Comparison of ENCODE assay signal across 20 cellular contexts in genomic region chr3:23620616-23621015, GRCh38.
"Had no signal": no experiment of that assay in that cellular context is flagged by ENCODE, and none has a peak within 500 bp of the region (broad histone marks: within the 10 kb centered on the region; RNA-seq: fewer than 3 reads in every experiment).

No MANE protein-coding gene starts in this region.

- H3K4me1 ChIP-seq: colonic mucosa, esophagus muscularis mucosa, gastroesophageal sphincter, right atrium auricular region, sigmoid colon, transverse colon had no signal

- H3K4me3 ChIP-seq: colonic mucosa, esophagus muscularis mucosa, gastroesophageal sphincter, lung, ovary, right atrium auricular region, sigmoid colon, skin epidermis, stomach, thoracic aorta, transverse colon had no signal

- H3K27ac ChIP-seq: colonic mucosa, esophagus muscularis mucosa, gastroesophageal sphincter, ovary, right atrium auricular region, sigmoid colon, skin epidermis, stomach, thoracic aorta, transverse colon had no signal

- H3K27me3 ChIP-seq: colonic mucosa, esophagus muscularis mucosa, gastroesophageal sphincter, ovary, right atrium auricular region, sigmoid colon, stomach, transverse colon had no signal

- ATAC-seq: gastroesophageal sphincter had no signal

- H3K9me3 ChIP-seq: colonic mucosa, ovary, transverse colon had no signal

- FAIRE-seq: endothelial cell of umbilical vein, kidney, urothelium cell line had no signal

- H3K36me3 ChIP-seq: colonic mucosa, esophagus muscularis mucosa, gastroesophageal sphincter, ovary, right atrium auricular region, sigmoid colon, stomach, thoracic aorta, transverse colon had no signal

- DNase-seq: dermis blood vessel endothelial cell; immature natural killer cell; kidney; naive B cell; nucleus accumbens; ovary; sigmoid colon; stimulated activated naive CD4-positive, alpha-beta T cell; substantia nigra had no signal
